ENCODE assay signal across 14 cellular contexts in genomic region chr9:26935847-26936246, GRCh38.
"Had no signal": no experiment of that assay in that cellular context is flagged by ENCODE, and none has a peak within 500 bp of the region (broad histone marks: within the 10 kb centered on the region; RNA-seq: fewer than 3 reads in every experiment).

No MANE protein-coding gene starts in this region.

- H3K27ac ChIP-seq: adrenal gland, body of pancreas, esophagus muscularis mucosa, skin epidermis, transverse colon, VCaP had no signal

- H3K27me3 ChIP-seq: adrenal gland, body of pancreas, esophagus muscularis mucosa, transverse colon had no signal

- H3K4me3 ChIP-seq: adrenal gland, body of pancreas, esophagus muscularis mucosa, skin epidermis, transverse colon had no signal

- H3K27me3 Mint-ChIP-seq: activated CD4-positive, alpha-beta T cell treated with anti-CD3 and anti-CD28 coated beads for 36 hours; activated CD8-positive, alpha-beta T cell treated with anti-CD3 and anti-CD28 coated beads for 36 hours; naive thymus-derived CD4-positive, alpha-beta T cell had no signal

- DNase-seq: activated CD4-positive, alpha-beta T cell treated with anti-CD3 and anti-CD28 coated beads for 36 hours; activated CD8-positive, alpha-beta memory T cell treated with anti-CD3 and anti-CD28 coated beads, Interleukin-2, amount 50 U/mL, for 48 hours; activated CD8-positive, alpha-beta T cell treated with anti-CD3 and anti-CD28 coated beads for 36 hours; activated naive CD4-positive, alpha-beta T cell treated with Interleukin-2 at 50 U/mL for 16 hours; adrenal gland; body of pancreas; cerebellar nuclear complex; naive thymus-derived CD4-positive, alpha-beta T cell; posterior cingulate gyrus; transverse colon had no signal

- ATAC-seq: activated CD4-positive, alpha-beta T cell treated with anti-CD3 and anti-CD28 coated beads for 36 hours; activated CD8-positive, alpha-beta T cell treated with anti-CD3 and anti-CD28 coated beads for 36 hours; body of pancreas; naive thymus-derived CD4-positive, alpha-beta T cell had no signal

- H3K36me3 ChIP-seq: adrenal gland, transverse colon had no signal

- FAIRE-seq: endometrium had no signal

- H3K9me3 ChIP-seq: transverse colon had no signal

- H3K4me3 Mint-ChIP-seq: activated CD4-positive, alpha-beta T cell treated with anti-CD3 and anti-CD28 coated beads for 36 hours; activated CD8-positive, alpha-beta T cell treated with anti-CD3 and anti-CD28 coated beads for 36 hours had no signal

- H3K27ac Mint-ChIP-seq: naive thymus-derived CD4-positive, alpha-beta T cell had no signal
